Comparison of ENCODE assay signal across 17 cellular contexts in the genomic region with DNA sequence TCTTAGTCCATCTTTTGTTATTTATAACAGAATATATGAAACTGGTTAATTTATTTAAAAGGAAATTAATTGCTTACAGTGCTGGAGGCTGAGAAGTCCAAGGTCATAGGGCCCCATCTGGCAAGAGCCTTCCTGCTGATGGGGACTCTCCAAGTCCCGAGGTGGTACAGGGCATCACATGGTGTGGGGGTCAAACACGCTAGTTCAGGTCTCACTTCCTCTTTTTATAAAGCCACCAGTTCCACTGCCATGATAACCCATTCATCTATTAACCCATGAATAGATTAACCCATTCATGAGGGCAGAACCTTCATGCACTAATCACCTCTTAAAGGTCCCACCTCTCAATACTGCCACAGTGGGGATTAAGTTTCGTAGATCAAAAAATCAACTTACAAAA.
DNase-seq lines count a peak whose midpoint lies in the region; ATAC-seq and TF ChIP-seq lines count a peak whose summit lies in the region.
"Had no signal": no experiment of that assay in that cellular context is flagged by ENCODE, and none has a peak within 500 bp of the region (broad histone marks: within the 10 kb centered on the region; RNA-seq: fewer than 3 reads in every experiment).

No MANE protein-coding gene starts in this region.

- H3K4me3 ChIP-seq in CD8-positive, alpha-beta memory T cell (ENCODE audit: low read length), result no peak overlapping the region
- no peak overlapping the region for H3K4me3 ChIP-seq in thyroid gland (replicated peaks in 1 of 3)
- H3K4me3 ChIP-seq: A549, cardiac muscle cell, left lung, PC-9, prostate gland had no signal

- no peaks in the 10 kb centered on the region for H3K36me3 ChIP-seq in CD8-positive, alpha-beta memory T cell (ENCODE audit: insufficient read depth, low read length)
- no peaks in the 10 kb centered on the region for H3K36me3 ChIP-seq in thyroid gland
- H3K36me3 ChIP-seq: cardiac muscle cell, left lung, prostate gland had no signal

- no peak overlapping the region for H3K27ac ChIP-seq in CD8-positive, alpha-beta memory T cell (ENCODE audit: low read depth, low read length)
- H3K27ac ChIP-seq in thyroid gland, result no peak overlapping the region
- H3K27ac ChIP-seq: A549, cardiac muscle cell, left lung, PC-9, prostate gland had no signal

- TF ChIP-seq POLR2A in thyroid gland (IDR thresholded peaks at IDR 0.05), result no peak

- H3K4me3 Mint-ChIP-seq in CD8-positive, alpha-beta memory T cell, result no peak overlapping the region
- H3K4me3 Mint-ChIP-seq: activated CD8-positive, alpha-beta memory T cell treated with anti-CD3 and anti-CD28 coated beads, Interleukin-2, amount 10 ng/mL, durations not matched to agents 7 days and 5 days; activated naive CD4-positive, alpha-beta T cell treated with anti-CD3 and anti-CD28 coated beads, Interleukin-2, amount 50 U/mL, for 24 hours had no signal

- no peaks in the 10 kb centered on the region for H3K4me1 ChIP-seq in CD8-positive, alpha-beta memory T cell (ENCODE audit: insufficient read depth, low read length)
- no peaks in the 10 kb centered on the region for H3K4me1 ChIP-seq in thyroid gland
- H3K4me1 ChIP-seq: A549, left lung, prostate gland had no signal

- TF ChIP-seq CTCF in thyroid gland (IDR thresholded peaks at IDR 0.05), result no peak

- peaks cover 0 to 17% (median 0%) of the 10 kb centered on the region in 5 donors for H3K9me3 Mint-ChIP-seq in CD8-positive, alpha-beta memory T cell

- no peak for DNase-seq in superior temporal gyrus (ENCODE audit: extremely low spot score)
- DNase-seq in NCI-H2081 treated with DMSO at 0.1 percent for 48 hours (lab: John Stamatoyannopoulos, UW), result no peak
- DNase-seq in CD8-positive, alpha-beta memory T cell, result no peak
- DNase-seq in thyroid gland, result no peak
- DNase-seq: activated CD8-positive, alpha-beta memory T cell treated with anti-CD3 and anti-CD28 coated beads, Interleukin-2, amount 10 ng/mL, durations not matched to agents 7 days and 5 days; effector CD4-positive, alpha-beta T cell; left lung; NCI-H1105; PC-9 had no signal

- H3K36me3 Mint-ChIP-seq in CD8-positive, alpha-beta memory T cell, result no peaks in the 10 kb centered on the region
- H3K36me3 Mint-ChIP-seq: activated CD8-positive, alpha-beta memory T cell treated with anti-CD3 and anti-CD28 coated beads, Interleukin-2, amount 10 ng/mL, durations not matched to agents 7 days and 5 days; activated naive CD4-positive, alpha-beta T cell treated with anti-CD3 and anti-CD28 coated beads, Interleukin-2, amount 50 U/mL, for 24 hours had no signal

- no peak overlapping the region for H3K27ac Mint-ChIP-seq in CD8-positive, alpha-beta memory T cell
- H3K27ac Mint-ChIP-seq: activated CD8-positive, alpha-beta memory T cell treated with anti-CD3 and anti-CD28 coated beads, Interleukin-2, amount 10 ng/mL, durations not matched to agents 7 days and 5 days; activated naive CD4-positive, alpha-beta T cell treated with anti-CD3 and anti-CD28 coated beads, Interleukin-2, amount 50 U/mL, for 24 hours had no signal

- WGBS in thyroid gland, 2 donors, result 89 to 93% methylated on average over 3 of the region's 3 CpGs

- ATAC-seq in GM18498 (IDR thresholded peaks at IDR 0.05; ENCODE audit: unreplicated experiment) (peak; percentile 81), GM19463 (IDR thresholded peaks at IDR 0.05; ENCODE audit: unreplicated experiment) (peak; percentile 99), HG02938 (IDR thresholded peaks at IDR 0.05; ENCODE audit: unreplicated experiment) (peak; percentile 88), HG03469 (IDR thresholded peaks at IDR 0.05; ENCODE audit: unreplicated experiment) (peak; percentile 79)
- ATAC-seq: A549; activated CD8-positive, alpha-beta memory T cell treated with anti-CD3 and anti-CD28 coated beads, Interleukin-2, amount 10 ng/mL, durations not matched to agents 7 days and 5 days; left lung had no signal

- intact Hi-C loops in thyroid gland (cut with DNase I), result no loop called here

- no peaks in the 10 kb centered on the region for H3K4me1 Mint-ChIP-seq in CD8-positive, alpha-beta memory T cell
- H3K4me1 Mint-ChIP-seq: activated CD8-positive, alpha-beta memory T cell treated with anti-CD3 and anti-CD28 coated beads, Interleukin-2, amount 10 ng/mL, durations not matched to agents 7 days and 5 days; activated naive CD4-positive, alpha-beta T cell treated with anti-CD3 and anti-CD28 coated beads, Interleukin-2, amount 50 U/mL, for 24 hours had no signal

- H3K27me3 ChIP-seq in CD8-positive, alpha-beta memory T cell (ENCODE audit: insufficient read depth, low read length, poor library complexity, severe bottlenecking), result no peaks in the 10 kb centered on the region
- no peaks in the 10 kb centered on the region for H3K27me3 ChIP-seq in thyroid gland
- H3K27me3 ChIP-seq: cardiac muscle cell, left lung had no signal

- H3K27me3 Mint-ChIP-seq in CD8-positive, alpha-beta memory T cell, result no peaks in the 10 kb centered on the region
- H3K27me3 Mint-ChIP-seq: activated CD8-positive, alpha-beta memory T cell treated with anti-CD3 and anti-CD28 coated beads, Interleukin-2, amount 10 ng/mL, durations not matched to agents 7 days and 5 days; activated naive CD4-positive, alpha-beta T cell treated with anti-CD3 and anti-CD28 coated beads, Interleukin-2, amount 50 U/mL, for 24 hours had no signal

- CTCF ChIA-PET in CD8-positive, alpha-beta memory T cell (lab: Charles Lee), result no interaction called here

- no peaks in the 10 kb centered on the region for H3K9me3 ChIP-seq in CD8-positive, alpha-beta memory T cell (ENCODE audit: low read length)
- no peaks in the 10 kb centered on the region for H3K9me3 ChIP-seq in thyroid gland
- H3K9me3 ChIP-seq: A549, left lung, prostate gland had no signal

- POLR2A ChIA-PET in CD8-positive, alpha-beta memory T cell (lab: Charles Lee), result no interaction called here
